8 cellular contexts compared by ENCODE assay signal in genomic region chr7:101169838-101170531, GRCh38. TPM values are rescaled to one million over a fixed set of nuclear protein-coding genes. Genes with fewer than 3 reads are reported as not detected.
DNase-seq lines count a peak whose midpoint lies in the region; ATAC-seq and TF ChIP-seq lines count a peak whose summit lies in the region.

No MANE protein-coding gene starts in this region.

- H3K36me3 ChIP-seq in CD8-positive, alpha-beta T cell (ENCODE audit: insufficient read depth, low read length): no peaks in the 10 kb centered on the region
- H3K36me3 ChIP-seq in Peyer's patch: no peaks in the 10 kb centered on the region

- peak; percentile 97 for TF ChIP-seq CTCF in CD8-positive, alpha-beta T cell (IDR thresholded peaks at IDR 0.05)
- peak; percentile 65 to 89 (median 78) for TF ChIP-seq CTCF in Peyer's patch (IDR thresholded peaks at IDR 0.05)
- TF ChIP-seq CTCF in fibroblast of mammary gland (conservative IDR thresholded peaks at IDR 0.05; ENCODE audit: control insufficient read depth, insufficient read depth, low read depth, low read length): peak; percentile 80
- TF ChIP-seq CTCF in neural crest cell (conservative IDR thresholded peaks at IDR 0.05): peak; percentile 85

- H3K9me3 ChIP-seq in CD8-positive, alpha-beta T cell (ENCODE audit: low read length): no peaks in the 10 kb centered on the region
- peaks cover 0 to 8% (median 0%) of the 10 kb centered on the region in 4 donors for H3K9me3 ChIP-seq in Peyer's patch

- peaks cover 64% of the 10 kb centered on the region for H3K4me1 Mint-ChIP-seq in CD8-positive, alpha-beta T cell (ENCODE audit: low read depth)
- peaks cover 89% of the 10 kb centered on the region for H3K4me1 Mint-ChIP-seq in activated T-cell treated with anti-CD3 and anti-CD28 coated beads, Interleukin-2, amount 50 U/mL, for 72 hours (ENCODE audit: low read depth)
- peaks cover 54% of the 10 kb centered on the region for H3K4me1 Mint-ChIP-seq in neural crest cell

- peaks cover 79% of the 10 kb centered on the region for H3K27me3 Mint-ChIP-seq in CD8-positive, alpha-beta T cell (ENCODE audit: low read depth)
- peaks cover 96% of the 10 kb centered on the region for H3K27me3 Mint-ChIP-seq in activated T-cell treated with anti-CD3 and anti-CD28 coated beads, Interleukin-2, amount 50 U/mL, for 72 hours (ENCODE audit: low read depth)
- H3K27me3 Mint-ChIP-seq in neural crest cell (ENCODE audit: low read depth): peaks cover 100% of the 10 kb centered on the region

- no peak overlapping the region for H3K27ac ChIP-seq in CD8-positive, alpha-beta T cell (ENCODE audit: low read depth, low read length)
- H3K27ac ChIP-seq in Peyer's patch: no peak overlapping the region

- peaks cover 84% of the 10 kb centered on the region for H3K27me3 ChIP-seq in CD8-positive, alpha-beta T cell (ENCODE audit: insufficient read depth, low read length)
- peaks cover 0 to 64% of the 10 kb centered on the region in 2 donors for H3K27me3 ChIP-seq in Peyer's patch

- CTCF ChIA-PET in CD8-positive, alpha-beta T cell (lab: Charles Lee): interaction anchor here (0.7 to 6.3 kb wide), 9 partner anchors 12 to 79 kb away, joined by 3 to 78 read pairs (median 5); no protein-coding TSS in a partner anchor

- POLR2A ChIA-PET in CD8-positive, alpha-beta T cell (lab: Charles Lee): interaction anchor here (1.0 kb wide), 1 partner anchor 26 kb away, joined by 5 read pairs; no protein-coding TSS in a partner anchor

- H3K27ac Mint-ChIP-seq in CD8-positive, alpha-beta T cell: no peak overlapping the region
- H3K27ac Mint-ChIP-seq in activated T-cell treated with anti-CD3 and anti-CD28 coated beads, Interleukin-2, amount 50 U/mL, for 72 hours: no peak overlapping the region
- no peak overlapping the region for H3K27ac Mint-ChIP-seq in neural crest cell (ENCODE audit: unreplicated experiment)

- H3K36me3 Mint-ChIP-seq in CD8-positive, alpha-beta T cell: no peaks in the 10 kb centered on the region
- H3K36me3 Mint-ChIP-seq in activated T-cell treated with anti-CD3 and anti-CD28 coated beads, Interleukin-2, amount 50 U/mL, for 72 hours (ENCODE audit: insufficient read depth in 2 of 2): peaks cover 2% of the 10 kb centered on the region in 2 donors
- no peaks in the 10 kb centered on the region for H3K36me3 Mint-ChIP-seq in neural crest cell (ENCODE audit: low read depth)

- peaks cover 78% of the 10 kb centered on the region for H3K4me1 ChIP-seq in CD8-positive, alpha-beta T cell (ENCODE audit: insufficient read depth, low read length)
- peaks cover 0 to 60% (median 38%) of the 10 kb centered on the region in 4 donors for H3K4me1 ChIP-seq in Peyer's patch

- peak overlapping the region; percentile 1 for H3K4me3 Mint-ChIP-seq in CD8-positive, alpha-beta T cell
- peak overlapping the region; percentile 66 to 80 for H3K4me3 Mint-ChIP-seq in activated T-cell treated with anti-CD3 and anti-CD28 coated beads, Interleukin-2, amount 50 U/mL, for 72 hours
- H3K4me3 Mint-ChIP-seq in neural crest cell: peak overlapping the region; percentile 69

- DNase-seq in CD8-positive, alpha-beta T cell: peak; percentile 68 to 87 (median 76)
- DNase-seq in Peyer's patch (peak; percentile 57 to 88 (median 86)), fibroblast of mammary gland (ENCODE audit: low read depth) (peak; percentile 57), neural crest cell (ENCODE audit: low read depth, low spot score) (peak; percentile 92), superior temporal gyrus (ENCODE audit: extremely low spot score) (peak; percentile 57), NCI-H2196 treated with DMSO at 0.1 percent for 48 hours (lab: John Stamatoyannopoulos, UW; ENCODE audit: unreplicated experiment) (no peak)
- DNase-seq in activated T-cell treated with anti-CD3 and anti-CD28 coated beads, Interleukin-2, amount 50 U/mL, for 72 hours: peak; percentile 86 to 90

- intact Hi-C loops in CD8-positive, alpha-beta T cell (cut with DNase I, micrococcal nuclease): loop anchor here (1.0 to 10.0 kb wide), 3 partner anchors 26 to 275 kb away; partner anchors contain the start of genes ACHE (in 1 of the 2), PLOD3 (in 1 of the 2) and ZNHIT1 (in 1 of the 2)

- H3K4me3 ChIP-seq in CD8-positive, alpha-beta T cell (ENCODE audit: low read depth, low read length): no peak overlapping the region
- no peak overlapping the region for H3K4me3 ChIP-seq in Peyer's patch
- peak overlapping the region; percentile 6 for H3K4me3 ChIP-seq in fibroblast of mammary gland (ENCODE audit: control insufficient read depth, low read depth, low read length)

- no peaks in the 10 kb centered on the region for H3K9me3 Mint-ChIP-seq in CD8-positive, alpha-beta T cell
- H3K9me3 Mint-ChIP-seq in activated T-cell treated with anti-CD3 and anti-CD28 coated beads, Interleukin-2, amount 50 U/mL, for 72 hours: no peaks in the 10 kb centered on the region
- no peaks in the 10 kb centered on the region for H3K9me3 Mint-ChIP-seq in neural crest cell

- peak; percentile 65 for ATAC-seq in CD8-positive, alpha-beta T cell
- peak; percentile 38 for ATAC-seq in HG02852 (IDR thresholded peaks at IDR 0.05; ENCODE audit: unreplicated experiment)
- peak; percentile 40 to 42 for ATAC-seq in activated T-cell treated with anti-CD3 and anti-CD28 coated beads, Interleukin-2, amount 50 U/mL, for 72 hours (replicated peaks in 1 of 2)

- TF ChIP-seq POLR2A in Peyer's patch (IDR thresholded peaks at IDR 0.05): no peak

RNA-seq across cellular contexts. Expression of gene VGF, which starts 4.6 kb away (rescaled TPM):
- total RNA-seq in CD8-positive, alpha-beta T cell: not detected
- total RNA-seq in Peyer's patch: under 1 TPM in 1 of 4 donors, not detected in 3; 0.94 TPM
- under 1 TPM in 1 of 2 donors, not detected in 1; 0.19 TPM for total RNA-seq in activated T-cell treated with anti-CD3 and anti-CD28 coated beads, Interleukin-2, amount 50 U/mL, for 72 hours
- total RNA-seq in neural crest cell: 8.7 and 9.1 TPM in 2 replicates

RNA-seq across cellular contexts. Expression of gene NAT16, which starts 10.1 kb away (rescaled TPM):
- not detected for total RNA-seq in CD8-positive, alpha-beta T cell
- total RNA-seq in Peyer's patch: 1 to 10 TPM in 1 of 4 donors, not detected in 3; 1.0 TPM
- total RNA-seq in activated T-cell treated with anti-CD3 and anti-CD28 coated beads, Interleukin-2, amount 50 U/mL, for 72 hours: not detected
- total RNA-seq in neural crest cell: 0.70 and 1.7 TPM in 2 replicates

RNA-seq across cellular contexts. Expression of gene AP1S1, which starts 15.7 kb away (rescaled TPM):
- total RNA-seq in CD8-positive, alpha-beta T cell: 1 to 10 TPM; 2.1 to 2.2 TPM
- total RNA-seq in Peyer's patch (100 to 1,000 TPM in 2 of 4 donors, 10 to 100 TPM in 2; 53.6 to 136 (median 95.7) TPM), neural crest cell (78.8 and 90.1 TPM in 2 replicates)
- 10 to 100 TPM; 23.4 to 28.4 TPM for total RNA-seq in activated T-cell treated with anti-CD3 and anti-CD28 coated beads, Interleukin-2, amount 50 U/mL, for 72 hours

RNA-seq across cellular contexts. Expression of gene MOGAT3, which starts 30.9 kb away (rescaled TPM):
- not detected for total RNA-seq in CD8-positive, alpha-beta T cell
- total RNA-seq in Peyer's patch (100 to 1,000 TPM in 2 of 4 donors, 10 to 100 TPM in 1, not detected in 1; 91.4 to 195 (median 123) TPM), neural crest cell (not detected in 2 replicates)
- total RNA-seq in activated T-cell treated with anti-CD3 and anti-CD28 coated beads, Interleukin-2, amount 50 U/mL, for 72 hours: not detected

RNA-seq across cellular contexts. Expression of gene SERPINE1, which starts 43.1 kb away (rescaled TPM):
- total RNA-seq in CD8-positive, alpha-beta T cell: under 1 TPM; 0.14 to 0.24 TPM
- 1 to 10 TPM; 2.4 to 8.3 (median 3.3) TPM for total RNA-seq in Peyer's patch
- under 1 TPM in 1 of 2 donors, not detected in 1; 0.14 TPM for total RNA-seq in activated T-cell treated with anti-CD3 and anti-CD28 coated beads, Interleukin-2, amount 50 U/mL, for 72 hours
- 0.07 TPM in 1 of 2 replicates, not detected in the other for total RNA-seq in neural crest cell

Comparison
In these comparisons a context has a peak if more than half of its experiments do, and no peak if none do; other contexts are left out.
1. H3K4me3 Mint-ChIP-seq: peak in every context shown above with its lines; median percentile 73 in activated T-cell treated with anti-CD3 and anti-CD28 coated beads, Interleukin-2, amount 50 U/mL, for 72 hours; 69 in neural crest cell; 1 in CD8-positive, alpha-beta T cell.
2. RNA of gene AP1S1, which starts 15.7 kb away (total RNA-seq): 53.6 to 136 TPM in Peyer's patch, 78.8 to 90.1 TPM in neural crest cell and 23.4 to 28.4 TPM in activated T-cell treated with anti-CD3 and anti-CD28 coated beads, Interleukin-2, amount 50 U/mL, for 72 hours; 2.1 to 2.2 TPM in CD8-positive, alpha-beta T cell; every median in the first group is over 4 times any median in the second.
3. Peak in every context shown above with its lines, with median percentiles within 50 percentile points of each other: ATAC-seq and CTCF ChIP-seq.